11 cellular contexts compared by ENCODE assay signal in the genomic region with DNA sequence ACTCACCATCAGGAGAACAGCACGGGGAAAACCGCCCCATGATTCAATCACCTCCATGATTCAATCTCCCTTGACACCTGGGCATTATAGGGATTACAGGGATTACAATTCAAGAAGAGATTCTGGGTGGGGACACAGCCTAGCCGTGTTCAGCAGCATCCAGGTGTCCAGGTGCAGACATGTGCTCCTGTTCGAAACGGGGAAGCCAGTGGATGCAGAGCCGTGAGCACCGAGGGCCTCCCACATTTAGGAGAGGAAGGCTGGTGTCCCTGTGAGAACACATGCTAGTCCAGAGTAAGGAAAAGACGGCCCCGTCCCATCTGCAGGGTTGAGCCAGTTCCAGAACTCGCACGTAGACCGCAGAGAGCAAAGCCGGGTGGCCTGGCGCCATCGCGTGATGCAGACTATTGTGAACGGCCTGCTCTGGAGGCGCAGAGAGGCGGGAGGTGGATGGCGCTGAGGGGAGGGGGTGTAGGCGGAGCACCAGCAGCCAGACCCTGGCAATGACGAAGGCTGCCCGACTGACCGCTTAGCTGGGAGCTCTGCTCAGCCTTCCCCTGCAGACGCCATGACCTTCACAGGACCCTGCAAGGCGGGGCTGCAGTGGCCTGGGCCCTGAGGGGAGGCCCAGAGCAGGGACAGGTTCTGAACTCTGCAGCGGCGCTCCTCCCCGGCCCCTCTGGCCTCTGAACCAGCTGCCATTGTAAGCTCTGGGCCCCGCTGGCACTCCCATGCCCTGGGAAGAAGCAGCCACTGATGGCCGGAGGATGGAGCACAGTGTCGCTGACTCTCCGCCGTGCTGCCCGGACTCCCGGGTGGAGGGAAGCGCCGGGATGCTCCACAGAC.
DNase-seq lines count a peak whose midpoint lies in the region; ATAC-seq and TF ChIP-seq lines count a peak whose summit lies in the region.
"Had no signal": no experiment of that assay in that cellular context is flagged by ENCODE, and none has a peak within 500 bp of the region (broad histone marks: within the 10 kb centered on the region; RNA-seq: fewer than 3 reads in every experiment).

No MANE protein-coding gene starts in this region.

- H3K4me3 ChIP-seq in coronary artery (peak overlapping the region; percentile 63), parathyroid adenoma (ENCODE audit: low read depth, low read length) (no peak overlapping the region), Karpas-422 (ENCODE audit: low read length) (no peak overlapping the region)

- ATAC-seq in HG03196 (IDR thresholded peaks at IDR 0.05; ENCODE audit: unreplicated experiment) (no peak), HG03457 (IDR thresholded peaks at IDR 0.05; ENCODE audit: unreplicated experiment) (no peak)
- ATAC-seq: gastrocnemius medialis had no signal

- no peaks in the 10 kb centered on the region for H3K9me2 ChIP-seq in Karpas-422 (replicated peaks; ENCODE audit: insufficient read depth, low read length)

- 0 out of 2 replicates have a peak, but pooled peaks cover 3% of the 10 kb centered on the region for H3K4me1 ChIP-seq in ES-I3 (ENCODE audit: insufficient read depth, low read length)
- H3K4me1 ChIP-seq in parathyroid adenoma: peaks cover 8% of the 10 kb centered on the region
- H3K4me1 ChIP-seq in Karpas-422 (ENCODE audit: low read length): 0 out of 2 replicates have a peak, but pooled peaks cover 2% of the 10 kb centered on the region
- H3K4me1 ChIP-seq: gastrocnemius medialis had no signal

- H3K9me3 ChIP-seq in ES-I3 (ENCODE audit: control insufficient read depth, insufficient read depth, low read length) (no peaks in the 10 kb centered on the region), parathyroid adenoma (ENCODE audit: control insufficient read depth, low read length) (no peaks in the 10 kb centered on the region), Karpas-422 (ENCODE audit: low read length) (no peaks in the 10 kb centered on the region)
- H3K9me3 ChIP-seq: gastrocnemius medialis, neutrophil had no signal

- no peak overlapping the region for H3K27ac ChIP-seq in coronary artery
- no peak overlapping the region for H3K27ac ChIP-seq in parathyroid adenoma
- no peak overlapping the region for H3K27ac ChIP-seq in Karpas-422 (ENCODE audit: low read length)
- H3K27ac ChIP-seq: gastrocnemius medialis, neutrophil had no signal

- H3K27me3 ChIP-seq in parathyroid adenoma (ENCODE audit: control insufficient read depth, insufficient read depth, low read length) (peaks cover 12% of the 10 kb centered on the region), Karpas-422 (ENCODE audit: low read length) (no peaks in the 10 kb centered on the region)

- H3K9ac ChIP-seq in ES-I3 (ENCODE audit: low read depth, low read length) (peak overlapping the region; percentile 46; the same call in 1 of the 2 replicates), parathyroid adenoma (no peak overlapping the region), Karpas-422 (ENCODE audit: low read length) (no peak overlapping the region)

- H3K79me2 ChIP-seq in parathyroid adenoma: no peaks in the 10 kb centered on the region
- H3K79me2 ChIP-seq in Karpas-422 (ENCODE audit: low read length): no peaks in the 10 kb centered on the region

- DNase-seq in coronary artery (ENCODE audit: low spot score) (peak; percentile 65), iPS-NIHi11 (ENCODE audit: low spot score) (peak; percentile 84), NCI-H1694 (lab: John Stamatoyannopoulos, UW) (no peak), Karpas-422 (no peak)
- DNase-seq: NCI-H187 had no signal

- H4K20me1 ChIP-seq in Karpas-422 (ENCODE audit: insufficient read depth, low read depth, low read length): peaks cover 4% of the 10 kb centered on the region; the same call in 1 of the 2 replicates

- H3K4me2 ChIP-seq in parathyroid adenoma (ENCODE audit: low read length): no peak overlapping the region
- no peak overlapping the region for H3K4me2 ChIP-seq in Karpas-422 (ENCODE audit: low read depth, low read length, poor library complexity, severe bottlenecking)

- H3K36me3 ChIP-seq in ES-I3 (ENCODE audit: insufficient read depth, low read length) (no peaks in the 10 kb centered on the region), parathyroid adenoma (ENCODE audit: control insufficient read depth, insufficient read depth, low read length) (no peaks in the 10 kb centered on the region), Karpas-422 (ENCODE audit: insufficient read depth, low read length) (no peaks in the 10 kb centered on the region)
- H3K36me3 ChIP-seq: gastrocnemius medialis, neutrophil had no signal

- H2AFZ ChIP-seq in parathyroid adenoma (peak overlapping the region; percentile 79), Karpas-422 (ENCODE audit: low read length) (no peak overlapping the region)

- TF ChIP-seq CTCF in coronary artery (IDR thresholded peaks at IDR 0.05): no peak
- TF ChIP-seq CTCF in parathyroid adenoma (IDR thresholded peaks at IDR 0.05): no peak

Comparison
In these comparisons a context has a peak if more than half of its experiments do, and no peak if none do; other contexts are left out.
1. DNase-seq: peak in coronary artery (single experiment) and iPS-NIHi11 (single experiment); none in NCI-H1694 (single experiment) and Karpas-422 (single experiment).